ENCODE assay signal across 1 cellular context in genomic region chr7:150399861-150400778, GRCh38.
TF ChIP-seq lines count a peak whose summit lies in the region.

No MANE protein-coding gene starts in this region.

TF ChIP-seq in HepG2, 621 proteins besides CTCF, POLR2A, EP300 and RAD21:
- no peak for TF ChIP-seq NFKB2 (CRISPR knock-in tag; IDR thresholded peaks at IDR 0.05; ENCODE audit: borderline replicate concordance)
- TF ChIP-seq FOSL2 (CRISPR knock-in tag; IDR thresholded peaks at IDR 0.05): peak; percentile 46
- no peak for TF ChIP-seq ZMAT3 (CRISPR knock-in tag; conservative IDR thresholded peaks at IDR 0.05)
- TF ChIP-seq MAFK (conservative IDR thresholded peaks at IDR 0.05 in 1 of 2, IDR thresholded peaks at IDR 0.05 in 1 of 2; ENCODE audit: low read length in 2 of 2): peak; percentile 56 to 66
